In genomic region chr1:61839702-61840101, GRCh38 we compare ENCODE assay signal across 13 cellular contexts.
A peak's percentile ranks its signal among the peaks of the same experiment; 100 is the strongest.
DNase-seq lines count a peak whose midpoint lies in the region; ATAC-seq and TF ChIP-seq lines count a peak whose summit lies in the region.
"Had no signal": no experiment of that assay in that cellular context is flagged by ENCODE, and none has a peak within 500 bp of the region (broad histone marks: within the 10 kb centered on the region; RNA-seq: fewer than 3 reads in every experiment).

No MANE protein-coding gene starts in this region.

- 32% methylated on average over 2 of the region's 2 CpGs for WGBS in smooth muscle cell (ENCODE audit: low lambda C conversion rate)
- WGBS in stomach, 5 donors: 30 to 43% (median 36%) methylated on average over 2 of the region's 2 CpGs

- H3K27ac ChIP-seq in GM23338 (ENCODE audit: low read depth) (no peak overlapping the region), smooth muscle cell (ENCODE audit: low read depth) (peak overlapping the region; percentile 40), stomach (no peak overlapping the region)

- H3K9me2 ChIP-seq in GM23338 (ENCODE audit: insufficient read depth): no peaks in the 10 kb centered on the region

- no peak overlapping the region for H2AFZ ChIP-seq in GM23338
- H2AFZ ChIP-seq in smooth muscle cell (ENCODE audit: low read depth): no peak overlapping the region

- no peak for ATAC-seq in GM23338
- ATAC-seq in GM18907 (IDR thresholded peaks at IDR 0.05; ENCODE audit: unreplicated experiment): no peak
- ATAC-seq: T-helper 17 cell had no signal

- H3K4me1 ChIP-seq in GM23338 (ENCODE audit: insufficient read depth): peaks cover 1% of the 10 kb centered on the region
- H3K4me1 ChIP-seq in smooth muscle cell (ENCODE audit: low read depth): peaks cover 8% of the 10 kb centered on the region
- no peaks in the 10 kb centered on the region for H3K4me1 ChIP-seq in HAP-1
- H3K4me1 ChIP-seq in stomach: peaks cover 0 to 32% (median 16%) of the 10 kb centered on the region in 4 donors

- H3K4me2 ChIP-seq in GM23338 (no peak overlapping the region), smooth muscle cell (peak overlapping the region; percentile 59)

- peaks cover 7% of the 10 kb centered on the region; the same call in 2 of the 3 replicates for H3K36me3 Mint-ChIP-seq in GM23338 (ENCODE audit: low read depth)

- no peak for TF ChIP-seq POLR2A in stomach (IDR thresholded peaks at IDR 0.05)

- H3K4me3 Mint-ChIP-seq in GM23338: no peak overlapping the region
- H3K4me3 Mint-ChIP-seq: activated CD4-positive, alpha-beta T cell treated with anti-CD3 and anti-CD28 coated beads, Interleukin-2, amount 10 ng/mL, durations not matched to agents 24 days and 14 days; T-helper 17 cell had no signal

- no peaks in the 10 kb centered on the region for H3K36me3 ChIP-seq in GM23338 (ENCODE audit: insufficient read depth)
- no peaks in the 10 kb centered on the region for H3K36me3 ChIP-seq in smooth muscle cell (ENCODE audit: low read depth)
- no peaks in the 10 kb centered on the region for H3K36me3 ChIP-seq in HAP-1 (replicated peaks)
- H3K36me3 ChIP-seq in stomach: peaks cover 0 to 4% (median 2%) of the 10 kb centered on the region in 4 donors
- H3K36me3 ChIP-seq: heart left ventricle had no signal

- no peaks in the 10 kb centered on the region for H3K27me3 ChIP-seq in GM23338 (ENCODE audit: insufficient read depth)
- no peaks in the 10 kb centered on the region for H3K27me3 ChIP-seq in smooth muscle cell (ENCODE audit: low read depth)
- H3K27me3 ChIP-seq in HAP-1 (ENCODE audit: low read depth): no peaks in the 10 kb centered on the region
- H3K27me3 ChIP-seq in stomach: no peaks in the 10 kb centered on the region
- H3K27me3 ChIP-seq: heart left ventricle had no signal

- TF ChIP-seq CTCF in GM23338 (conservative IDR thresholded peaks at IDR 0.05; ENCODE audit: low read depth in 2 of 2) (no peak), fibroblast of villous mesenchyme (IDR thresholded peaks at IDR 0.05; ENCODE audit: insufficient read depth, low read depth, low read length) (no peak), smooth muscle cell (IDR thresholded peaks at IDR 0.05; ENCODE audit: borderline replicate concordance, insufficient read depth, poor library complexity, severe bottlenecking) (no peak), stomach (IDR thresholded peaks at IDR 0.05) (no peak)

- H3K9ac ChIP-seq in smooth muscle cell (ENCODE audit: low read depth): no peak overlapping the region

- H3K27me3 Mint-ChIP-seq in GM23338 (ENCODE audit: insufficient read depth, low read depth, poor library complexity): no peaks in the 10 kb centered on the region
- H3K27me3 Mint-ChIP-seq: activated CD4-positive, alpha-beta T cell treated with anti-CD3 and anti-CD28 coated beads, Interleukin-2, amount 10 ng/mL, durations not matched to agents 24 days and 14 days; T-helper 17 cell had no signal

- H3K9me3 Mint-ChIP-seq in GM23338: no peaks in the 10 kb centered on the region; the same call in 2 of the 3 replicates
- H3K9me3 Mint-ChIP-seq: activated CD4-positive, alpha-beta T cell treated with anti-CD3 and anti-CD28 coated beads, Interleukin-2, amount 10 ng/mL, durations not matched to agents 24 days and 14 days had no signal

- intact Hi-C loops in stomach (cut with DNase I; ENCODE audit: low total_unique reads): no loop called here

- H3K9me3 ChIP-seq in smooth muscle cell (replicated peaks; ENCODE audit: low read depth): no peaks in the 10 kb centered on the region
- no peaks in the 10 kb centered on the region for H3K9me3 ChIP-seq in HAP-1
- H3K9me3 ChIP-seq in stomach: no peaks in the 10 kb centered on the region
- H3K9me3 ChIP-seq: heart left ventricle had no signal

- H3K4me1 Mint-ChIP-seq in GM23338: peaks cover 12% of the 10 kb centered on the region

- H4K20me1 ChIP-seq in GM23338 (replicated peaks; ENCODE audit: insufficient read depth): no peaks in the 10 kb centered on the region
- H4K20me1 ChIP-seq in smooth muscle cell (ENCODE audit: low read depth): no peaks in the 10 kb centered on the region

- 0 out of 2 replicates have a peak overlapping the region, but pooled peaks have one; percentile 5 for H3K27ac Mint-ChIP-seq in GM23338
- H3K27ac Mint-ChIP-seq: activated CD4-positive, alpha-beta T cell treated with anti-CD3 and anti-CD28 coated beads, Interleukin-2, amount 10 ng/mL, durations not matched to agents 24 days and 14 days; T-helper 17 cell had no signal

- DNase-seq in GM23338 (ENCODE audit: low spot score) (no peak), amniotic stem cell (lab: John Stamatoyannopoulos, UW) (peak; percentile 28), fibroblast of villous mesenchyme (ENCODE audit: low read depth) (peak; percentile 47), smooth muscle cell (lab: John Stamatoyannopoulos, UW; ENCODE audit: unreplicated experiment) (no peak), HAP-1 (ENCODE audit: low spot score in 2 of 2) (no peak), stomach (no peak)
- DNase-seq in effector CD4-positive, alpha-beta T cell: no peak
- DNase-seq: activated CD4-positive, alpha-beta T cell treated with anti-CD3 and anti-CD28 coated beads, Interleukin-2, amount 10 ng/mL, durations not matched to agents 24 days and 14 days; cortex of kidney; heart left ventricle; Karpas-422; T-helper 17 cell had no signal

- H3K4me3 ChIP-seq in GM23338 (no peak overlapping the region), fibroblast of villous mesenchyme (ENCODE audit: low read depth, low read length) (no peak overlapping the region), smooth muscle cell (no peak overlapping the region), HAP-1 (no peak overlapping the region), stomach (no peak overlapping the region)
- H3K4me3 ChIP-seq: heart left ventricle had no signal

- no peak for TF ChIP-seq EP300 in stomach (IDR thresholded peaks at IDR 0.05)

- H3K79me2 ChIP-seq in GM23338 (replicated peaks; ENCODE audit: insufficient read depth) (no peaks in the 10 kb centered on the region), smooth muscle cell (ENCODE audit: low read depth) (no peaks in the 10 kb centered on the region)

- in situ Hi-C loops in HAP-1 (cut with MboI; ENCODE audit: low sequenced_read_pairs): no loop called here

- H3F3A ChIP-seq in GM23338 (replicated peaks; ENCODE audit: low read depth) (no peaks in the 10 kb centered on the region), smooth muscle cell (ENCODE audit: low read depth) (no peaks in the 10 kb centered on the region)

TF ChIP-seq in GM23338, 12 proteins besides CTCF, POLR2A, EP300 and RAD21:
- TF ChIP-seq EZH2 (IDR thresholded peaks at IDR 0.05; ENCODE audit: low read depth, unreplicated experiment): no peak
TF ChIP-seq in GM23338: peak in this region for 0.

Comparison
In these comparisons a context has a peak if more than half of its experiments do, and no peak if none do; other contexts are left out.
1. DNase-seq: peak in amniotic stem cell (single experiment) and fibroblast of villous mesenchyme (single experiment); none in GM23338 (single experiment), smooth muscle cell (single experiment), HAP-1 (0 of 2), effector CD4-positive, alpha-beta T cell (single experiment) and stomach (single experiment).